Comparison of ENCODE assay signal across 16 cellular contexts in the genomic region with DNA sequence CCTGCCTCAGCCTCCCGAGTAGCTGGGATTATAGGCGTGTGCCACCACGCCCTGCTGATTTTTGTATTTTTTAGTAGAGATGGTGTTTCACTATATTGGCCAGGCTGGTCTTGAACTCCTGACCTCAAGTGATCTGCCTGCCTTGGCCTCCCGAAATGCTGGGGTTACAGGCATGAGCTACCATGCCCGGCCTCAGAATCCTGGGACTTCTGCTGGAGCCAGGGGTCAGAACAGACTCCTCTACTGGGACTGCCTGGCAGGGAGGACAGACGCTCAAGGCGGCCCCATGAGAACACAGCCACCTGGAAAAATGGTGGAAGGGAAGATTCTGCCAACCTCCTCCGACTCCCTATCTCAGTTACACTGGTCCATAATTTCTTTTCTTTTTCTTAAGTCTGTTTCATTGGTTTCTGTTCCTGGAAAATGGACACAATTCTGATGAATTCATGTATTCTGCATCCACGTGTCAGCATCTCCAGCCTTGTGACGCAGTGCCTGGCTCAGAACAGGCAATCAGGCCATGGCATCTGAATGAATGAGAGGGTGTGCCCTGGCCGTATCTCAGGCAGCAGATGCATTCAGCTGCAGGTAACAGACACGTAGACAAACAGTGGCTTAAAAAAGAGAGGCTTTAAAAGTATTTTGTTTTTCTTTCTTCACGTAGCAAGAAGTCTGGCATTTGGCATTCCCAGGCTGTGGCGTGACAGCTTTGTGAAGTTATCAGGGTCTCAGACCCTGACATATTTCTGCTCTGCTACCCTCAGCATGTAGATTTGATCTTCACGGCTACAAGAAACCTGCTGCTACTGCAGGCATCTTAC. TPM values are rescaled to one million over a fixed set of nuclear protein-coding genes. Genes with fewer than 3 reads are reported as not detected.
DNase-seq lines count a peak whose midpoint lies in the region; ATAC-seq and TF ChIP-seq lines count a peak whose summit lies in the region.
"Had no signal": no experiment of that assay in that cellular context is flagged by ENCODE, and none has a peak within 500 bp of the region (broad histone marks: within the 10 kb centered on the region; RNA-seq: fewer than 3 reads in every experiment).

No MANE protein-coding gene starts in this region.

- H3K4me1 ChIP-seq in heart right ventricle (peaks cover 20 to 56% (median 39%) of the 10 kb centered on the region in 9 donors), right cardiac atrium (ENCODE audit: control insufficient read depth, insufficient read depth, low read length) (peaks cover 11% of the 10 kb centered on the region), upper lobe of right lung (peaks cover 12% of the 10 kb centered on the region), thyroid gland (peaks cover 0 to 8% of the 10 kb centered on the region in 2 donors)
- H3K4me1 ChIP-seq: BLaER1 treated with 17β-estradiol and CSF1 and Interleukin-3, amounts not matched to agents 10 nM and 100 nM; HAP-1 had no signal

- 80% methylated on average over 15 of the region's 15 CpGs for WGBS in heart right ventricle, 2 donors
- WGBS in right cardiac atrium: 76% methylated on average over 15 of the region's 15 CpGs
- WGBS in thyroid gland, 2 donors: 87% methylated on average over 15 of the region's 15 CpGs

- ATAC-seq in heart right ventricle: no peak
- no peak for ATAC-seq in right cardiac atrium
- ATAC-seq in upper lobe of right lung: no peak
- ATAC-seq: CD8-positive, alpha-beta T cell; GM12878 had no signal

- H3K27me3 ChIP-seq in heart right ventricle: peaks cover 0 to 16% (median 0%) of the 10 kb centered on the region in 7 donors
- no peaks in the 10 kb centered on the region for H3K27me3 ChIP-seq in right cardiac atrium (ENCODE audit: control insufficient read depth, insufficient read depth)
- H3K27me3 ChIP-seq in upper lobe of right lung: no peaks in the 10 kb centered on the region
- H3K27me3 ChIP-seq in thyroid gland: peaks cover 5% of the 10 kb centered on the region

- H3K36me3 ChIP-seq in heart right ventricle: no peaks in the 10 kb centered on the region
- H3K36me3 ChIP-seq in upper lobe of right lung: no peaks in the 10 kb centered on the region
- H3K36me3 ChIP-seq in thyroid gland: no peaks in the 10 kb centered on the region
- H3K36me3 ChIP-seq: HAP-1 had no signal

- H3K9me3 ChIP-seq in heart right ventricle (peaks cover 0 to 20% (median 0%) of the 10 kb centered on the region in 11 donors), right cardiac atrium (ENCODE audit: control insufficient read depth, low read length) (no peaks in the 10 kb centered on the region), upper lobe of right lung (no peaks in the 10 kb centered on the region), thyroid gland (no peaks in the 10 kb centered on the region)

- intact Hi-C loops in heart right ventricle (cut with DNase I): no loop called here
- intact Hi-C loops in right cardiac atrium (cut with DNase I): no loop called here
- intact Hi-C loops in upper lobe of right lung (cut with DNase I): no loop called here
- intact Hi-C loops in thyroid gland (cut with DNase I): no loop called here

- TF ChIP-seq CTCF in heart right ventricle (IDR thresholded peaks at IDR 0.05) (no peak), upper lobe of right lung (IDR thresholded peaks at IDR 0.05) (no peak), thyroid gland (IDR thresholded peaks at IDR 0.05) (no peak)

- H3K27ac ChIP-seq in heart right ventricle: peak overlapping the region in 6 of 10 donors; percentile 24 to 77 (median 68)
- no peak overlapping the region for H3K27ac ChIP-seq in right cardiac atrium (ENCODE audit: low read length)
- H3K27ac ChIP-seq in upper lobe of right lung: no peak overlapping the region
- H3K27ac ChIP-seq in thyroid gland: no peak overlapping the region
- H3K27ac ChIP-seq: BLaER1 treated with 17β-estradiol and CSF1 and Interleukin-3, amounts not matched to agents 10 nM and 100 nM; GM23248 had no signal

- H3K4me3 ChIP-seq in heart right ventricle (no peak overlapping the region), right cardiac atrium (ENCODE audit: low read length) (no peak overlapping the region), upper lobe of right lung (no peak overlapping the region), thyroid gland (replicated peaks in 1 of 3) (no peak overlapping the region)
- H3K4me3 ChIP-seq: BLaER1 treated with 17β-estradiol and CSF1 and Interleukin-3, amounts not matched to agents 10 nM and 100 nM; GM12878; GM23248; HAP-1 had no signal

- TF ChIP-seq POLR2A in thyroid gland (IDR thresholded peaks at IDR 0.05): no peak

- DNase-seq in heart right ventricle (no peak), right cardiac atrium (no peak), OCI-M1 (lab: John Stamatoyannopoulos, UW) (peak; percentile 74), mesenteric fat pad (ENCODE audit: low spot score) (peak; percentile 83), upper lobe of right lung (peak; percentile 60), thyroid gland (no peak)
- DNase-seq in stimulated activated CD4-positive, alpha-beta T cell treated with anti-CD3 and anti-CD28 coated beads, Interleukin-1b, Interleukin-23, amount 100 ng/mL, for 48 hours: no peak
- DNase-seq: Calu3; CD8-positive, alpha-beta T cell; DMS79 treated with DMSO at 0.1 percent for 48 hours; GM23248 had no signal

RNA-seq across cellular contexts. Expression of a gene that starts 4.8 kb away (rescaled TPM):
- total RNA-seq in heart right ventricle (under 1 TPM in 9 of 10 donors, not detected in 1; 0.11 to 0.56 (median 0.18) TPM), right cardiac atrium (under 1 TPM in 3 of 4 donors, not detected in 1; 0.17 to 0.56 (median 0.25) TPM), mesenteric fat pad (0.29 TPM), upper lobe of right lung (not detected), thyroid gland (1 to 10 TPM in 2 of 4 donors, under 1 TPM in 1, not detected in 1; 0.45 to 2.3 (median 2.0) TPM)
- polyA plus RNA-seq in heart right ventricle (under 1 TPM; 0.07 to 0.22 TPM), right cardiac atrium (0.07 TPM)
- total RNA-seq: CD8-positive, alpha-beta T cell; GM23248; H4; HT-29 had no signal
- polyA plus RNA-seq: GM23248 had no signal

Comparison
In these comparisons a context has a peak if more than half of its experiments do, and no peak if none do; other contexts are left out.
1. H3K27ac ChIP-seq: peak in heart right ventricle (6 of 10); none in right cardiac atrium (single experiment), upper lobe of right lung (single experiment) and thyroid gland (0 of 3).
2. DNase-seq: peak in OCI-M1 (single experiment), mesenteric fat pad (single experiment) and upper lobe of right lung (single experiment); none in heart right ventricle (0 of 2), right cardiac atrium (0 of 3), thyroid gland (0 of 2) and stimulated activated CD4-positive, alpha-beta T cell treated with anti-CD3 and anti-CD28 coated beads, Interleukin-1b, Interleukin-23, amount 100 ng/mL, for 48 hours (single experiment).